In the genomic region with DNA sequence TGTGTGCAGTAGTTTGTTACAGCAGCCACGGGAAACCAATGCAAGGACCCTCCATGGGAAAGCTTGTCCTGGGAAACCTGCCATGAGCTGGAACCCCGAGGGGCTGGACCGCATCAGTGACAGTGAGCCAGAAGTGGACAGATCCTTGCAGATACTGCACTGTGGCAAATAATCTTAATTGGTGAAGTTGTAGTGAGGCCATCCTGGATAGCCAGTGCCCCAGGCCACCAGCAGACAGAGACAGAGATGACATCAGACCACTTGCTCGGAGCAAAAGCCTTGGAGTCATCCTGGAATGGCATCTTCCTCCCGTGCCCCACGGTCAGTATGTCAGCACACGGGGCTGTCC, we compare ENCODE assay signal across 1 cellular context.
TF ChIP-seq lines count a peak whose summit lies in the region.

No MANE protein-coding gene starts in this region.

TF ChIP-seq in SK-N-SH treated with all-trans-retinoic acid at 6 μM for 48 hours, 23 proteins besides CTCF, POLR2A, EP300 and RAD21 (continued from another document):
- TF ChIP-seq, protein P1, sequence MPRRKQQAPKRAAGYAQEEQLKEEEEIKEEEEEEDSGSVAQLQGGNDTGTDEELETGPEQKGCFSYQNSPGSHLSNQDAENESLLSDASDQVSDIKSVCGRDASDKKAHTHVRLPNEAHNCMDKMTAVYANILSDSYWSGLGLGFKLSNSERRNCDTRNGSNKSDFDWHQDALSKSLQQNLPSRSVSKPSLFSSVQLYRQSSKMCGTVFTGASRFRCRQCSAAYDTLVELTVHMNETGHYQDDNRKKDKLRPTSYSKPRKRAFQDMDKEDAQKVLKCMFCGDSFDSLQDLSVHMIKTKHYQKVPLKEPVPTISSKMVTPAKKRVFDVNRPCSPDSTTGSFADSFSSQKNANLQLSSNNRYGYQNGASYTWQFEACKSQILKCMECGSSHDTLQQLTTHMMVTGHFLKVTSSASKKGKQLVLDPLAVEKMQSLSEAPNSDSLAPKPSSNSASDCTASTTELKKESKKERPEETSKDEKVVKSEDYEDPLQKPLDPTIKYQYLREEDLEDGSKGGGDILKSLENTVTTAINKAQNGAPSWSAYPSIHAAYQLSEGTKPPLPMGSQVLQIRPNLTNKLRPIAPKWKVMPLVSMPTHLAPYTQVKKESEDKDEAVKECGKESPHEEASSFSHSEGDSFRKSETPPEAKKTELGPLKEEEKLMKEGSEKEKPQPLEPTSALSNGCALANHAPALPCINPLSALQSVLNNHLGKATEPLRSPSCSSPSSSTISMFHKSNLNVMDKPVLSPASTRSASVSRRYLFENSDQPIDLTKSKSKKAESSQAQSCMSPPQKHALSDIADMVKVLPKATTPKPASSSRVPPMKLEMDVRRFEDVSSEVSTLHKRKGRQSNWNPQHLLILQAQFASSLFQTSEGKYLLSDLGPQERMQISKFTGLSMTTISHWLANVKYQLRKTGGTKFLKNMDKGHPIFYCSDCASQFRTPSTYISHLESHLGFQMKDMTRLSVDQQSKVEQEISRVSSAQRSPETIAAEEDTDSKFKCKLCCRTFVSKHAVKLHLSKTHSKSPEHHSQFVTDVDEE (CRISPR knock-in tag; IDR thresholded peaks at IDR 0.05) = no peak
